ENCODE assay signal across 2 cellular contexts in genomic region chr6:141992109-141992508, GRCh38.
A peak's percentile ranks its signal among the peaks of the same experiment; 100 is the strongest.
TF ChIP-seq lines count a peak whose summit lies in the region.

No MANE protein-coding gene starts in this region.

TF ChIP-seq in HepG2, 621 proteins besides CTCF, POLR2A, EP300 and RAD21:
- TF ChIP-seq ZNF609 (CRISPR knock-in tag; IDR thresholded peaks at IDR 0.05; ENCODE audit: borderline replicate concordance) (no peak), SNAI1 (CRISPR knock-in tag; IDR thresholded peaks at IDR 0.05; ENCODE audit: borderline replicate concordance) (no peak), ZSCAN9 (CRISPR knock-in tag; IDR thresholded peaks at IDR 0.05; ENCODE audit: borderline replicate concordance) (no peak), PRPF4 (IDR thresholded peaks at IDR 0.05; ENCODE audit: low read depth, low read length, poor library complexity, severe bottlenecking) (no peak), YEATS2 (CRISPR knock-in tag; IDR thresholded peaks at IDR 0.05; ENCODE audit: borderline replicate concordance) (no peak), MAFF (IDR thresholded peaks at IDR 0.05; ENCODE audit: low read depth, low read length) (peak; percentile 79), ZSCAN12 (CRISPR knock-in tag; IDR thresholded peaks at IDR 0.05) (no peak), ZNF761 (CRISPR knock-in tag; conservative IDR thresholded peaks at IDR 0.05) (no peak), ZNF704 (CRISPR knock-in tag; IDR thresholded peaks at IDR 0.05; ENCODE audit: borderline replicate concordance) (no peak), REL (CRISPR knock-in tag; conservative IDR thresholded peaks at IDR 0.05) (no peak), ERF (CRISPR knock-in tag; IDR thresholded peaks at IDR 0.05) (no peak), ZNF746 (CRISPR knock-in tag; IDR thresholded peaks at IDR 0.05) (no peak), KMT2A (CRISPR knock-in tag; IDR thresholded peaks at IDR 0.05) (no peak), MAFK (conservative IDR thresholded peaks at IDR 0.05 in 1 of 2, IDR thresholded peaks at IDR 0.05 in 1 of 2; ENCODE audit: low read length in 2 of 2) (peak; percentile 76 to 88), GTF2F1 (IDR thresholded peaks at IDR 0.05; ENCODE audit: low read length) (no peak)

TF ChIP-seq in IMR-90, 13 proteins besides CTCF, POLR2A, EP300 and RAD21 (continued from another document):
- TF ChIP-seq CHD1 (IDR thresholded peaks at IDR 0.05; ENCODE audit: low read depth, low read length): no peak
- peak; percentile 80 for TF ChIP-seq MAFK (IDR thresholded peaks at IDR 0.05; ENCODE audit: low read depth, low read length)
